In the genomic region with DNA sequence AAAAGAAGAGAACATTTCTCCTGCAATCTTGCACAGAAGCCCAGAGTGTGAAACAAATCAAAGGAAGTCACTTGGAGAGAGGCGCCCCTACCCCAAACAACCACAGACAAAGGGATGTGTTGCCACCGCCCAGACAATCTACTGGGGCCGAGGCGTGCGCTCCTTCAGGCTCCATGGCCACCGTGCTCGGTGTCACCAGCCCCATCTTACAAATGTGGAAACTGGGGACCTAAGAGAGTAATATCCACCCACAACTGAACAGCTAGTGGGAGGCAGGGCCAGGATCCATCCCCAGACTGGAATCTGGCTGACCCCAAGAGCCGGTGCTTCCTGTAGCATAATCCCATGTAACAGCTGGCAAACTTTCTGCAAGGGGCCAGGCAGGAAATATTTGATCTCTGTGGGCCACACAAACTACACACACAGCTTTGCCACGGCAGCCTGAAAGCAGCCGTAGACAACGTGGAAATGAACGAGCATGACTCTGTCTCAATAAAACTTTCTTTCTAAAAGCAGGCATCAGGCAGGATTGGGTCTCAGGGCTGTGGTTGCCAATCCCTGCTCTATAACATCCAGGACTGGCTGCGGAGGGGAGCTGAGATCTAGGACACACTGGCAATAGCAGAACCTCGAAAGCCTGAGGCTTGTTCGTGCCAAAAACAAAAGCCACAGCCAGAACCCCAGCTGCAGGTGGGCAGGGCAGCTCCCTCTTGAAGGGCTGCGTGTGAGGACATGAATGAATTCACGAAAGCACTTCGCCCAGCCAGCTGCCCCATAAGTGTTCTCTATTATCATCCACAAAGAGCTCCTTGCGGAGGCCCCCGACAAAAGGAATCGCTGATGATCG, we compare ENCODE assay signal across 10 cellular contexts. TPM values are rescaled to one million over a fixed set of nuclear protein-coding genes. Genes with fewer than 3 reads are reported as not detected.
A peak's percentile ranks its signal among the peaks of the same experiment; 100 is the strongest.
DNase-seq lines count a peak whose midpoint lies in the region; ATAC-seq and TF ChIP-seq lines count a peak whose summit lies in the region.
"Had no signal": no experiment of that assay in that cellular context is flagged by ENCODE, and none has a peak within 500 bp of the region (broad histone marks: within the 10 kb centered on the region; RNA-seq: fewer than 3 reads in every experiment).

No MANE protein-coding gene starts in this region.

- no peaks in the 10 kb centered on the region for H3K79me1 ChIP-seq in mesenchymal stem cell (replicated peaks; ENCODE audit: low read length, poor library complexity, severe bottlenecking)

- no peak overlapping the region for H2AK5ac ChIP-seq in mesenchymal stem cell (ENCODE audit: low read length, severe bottlenecking)

- H3K27ac ChIP-seq in mesenchymal stem cell (ENCODE audit: low read length, poor library complexity, severe bottlenecking), result no peak overlapping the region
- H3K27ac ChIP-seq in heart left ventricle, result no peak overlapping the region

- H2BK12ac ChIP-seq in mesenchymal stem cell (ENCODE audit: low read length in 2 of 2), result no peak overlapping the region

- no peak overlapping the region for H2BK15ac ChIP-seq in mesenchymal stem cell (ENCODE audit: low read depth, poor library complexity, severe bottlenecking)

- H2BK120ac ChIP-seq in mesenchymal stem cell (ENCODE audit: low read depth, low read length), result no peak overlapping the region

- no peak overlapping the region for H2BK5ac ChIP-seq in mesenchymal stem cell (ENCODE audit: low read depth, low read length, poor library complexity, severe bottlenecking)

- no peak overlapping the region for H4K91ac ChIP-seq in mesenchymal stem cell (ENCODE audit: low read length)

- no peak overlapping the region for H4K8ac ChIP-seq in mesenchymal stem cell (ENCODE audit: low read length)

- TF ChIP-seq CTCF in heart left ventricle (IDR thresholded peaks at IDR 0.05), result no peak

- H3K27me3 ChIP-seq in mesenchymal stem cell (ENCODE audit: control insufficient read depth in 1 of 2, insufficient read depth in 1 of 2, low read length in 2 of 2) (peaks cover 34 to 59% of the 10 kb centered on the region in 2 experiments), heart left ventricle (no peaks in the 10 kb centered on the region)

- intact Hi-C loops in heart left ventricle (cut with DNase I), result loop anchor here (2.0 to 10.0 kb wide), 14 partner anchors 38 to 611 kb away; a partner anchor contains a TSS

- H3K18ac ChIP-seq in mesenchymal stem cell (ENCODE audit: low read depth in 1 of 2, low read length in 2 of 2), result peak overlapping the region in 1 of 2 experiments; percentile 44

- ATAC-seq in GM18519 (IDR thresholded peaks at IDR 0.05; ENCODE audit: low FRiP score, unreplicated experiment) (no peak), heart left ventricle (no peak)
- ATAC-seq: SK-N-SH treated with all-trans-retinoic acid at 6 μM for 48 hours had no signal

- H3K9ac ChIP-seq in mesenchymal stem cell (ENCODE audit: low read length), result peak overlapping the region; percentile 29

- H3K4me1 ChIP-seq in mesenchymal stem cell (ENCODE audit: control insufficient read depth, insufficient read depth, low read depth, low read length) (peaks cover 5% of the 10 kb centered on the region), heart left ventricle (peaks cover 0 to 33% (median 8%) of the 10 kb centered on the region in 12 donors)

- TF ChIP-seq POLR2A in heart left ventricle (IDR thresholded peaks at IDR 0.05), result no peak

- H3K36me3 ChIP-seq in mesenchymal stem cell (ENCODE audit: control insufficient read depth in 1 of 2, insufficient read depth in 2 of 2, low read depth in 1 of 2, low read length in 2 of 2) (no peaks in the 10 kb centered on the region), heart left ventricle (no peaks in the 10 kb centered on the region)

- no peak overlapping the region for H3K4me2 ChIP-seq in mesenchymal stem cell (ENCODE audit: low read length, poor library complexity, severe bottlenecking)

- H3K4me3 ChIP-seq in mesenchymal stem cell (ENCODE audit: insufficient read depth in 1 of 2, low read depth in 1 of 2, low read length in 2 of 2) (peak overlapping the region in 1 of 2 experiments; percentile 11), heart left ventricle (no peak overlapping the region)

- H3K23ac ChIP-seq in mesenchymal stem cell (ENCODE audit: low read length in 2 of 2), result no peak overlapping the region

- H3K9me3 ChIP-seq in mesenchymal stem cell (ENCODE audit: control insufficient read depth, low read length), result peaks cover 10% of the 10 kb centered on the region
- H3K9me3 ChIP-seq in heart left ventricle, result peaks cover 0 to 10% (median 6%) of the 10 kb centered on the region in 12 donors

- H2AFZ ChIP-seq in mesenchymal stem cell (ENCODE audit: low read depth, low read length), result no peak overlapping the region

- DNase-seq in DMS153 treated with DMSO at 0.1 percent for 48 hours (lab: John Stamatoyannopoulos, UW; ENCODE audit: unreplicated experiment) (peak; percentile 91), NCI-H1436 (lab: John Stamatoyannopoulos, UW) (peak; percentile 96), SHP77 treated with DMSO at 0.1 percent for 48 hours (lab: John Stamatoyannopoulos, UW) (peak; percentile 92), mesenchymal stem cell (peak; percentile 57), heart left ventricle (no peak), NOMO-1 treated with DMSO at 0.1 percent for 48 hours (lab: John Stamatoyannopoulos, UW; ENCODE audit: unreplicated experiment) (no peak), GDM1 (lab: John Stamatoyannopoulos, UW) (no peak)
- DNase-seq: activated CD8-positive, alpha-beta memory T cell treated with anti-CD3 and anti-CD28 coated beads, Interleukin-2, amount 50 U/mL, for 4 hours had no signal

- 51% methylated on average over 21 of the region's 22 CpGs for WGBS in mesenchymal stem cell
- WGBS in heart left ventricle, 4 donors, result 53 to 66% (median 57%) methylated on average over 22 of the region's 22 CpGs

- no peak overlapping the region for H3K14ac ChIP-seq in mesenchymal stem cell (ENCODE audit: low read length in 2 of 2)

- H3K4ac ChIP-seq in mesenchymal stem cell (ENCODE audit: low read depth in 1 of 2, low read length in 2 of 2), result no peak overlapping the region

RNA-seq across cellular contexts. Expression of a gene that starts 26.6 kb away (rescaled TPM):
- 2.4 TPM for polyA plus RNA-seq in mesenchymal stem cell (2013, experiment 1 of 2)
- 2.2 TPM for polyA plus RNA-seq in mesenchymal stem cell (2013, experiment 2 of 2)
- total RNA-seq in heart left ventricle, result 1 to 10 TPM in 1 of 9 donors, under 1 TPM in 7, not detected in 1; 0.19 to 4.2 (median 0.56) TPM
- under 1 TPM; 0.15 to 0.36 TPM for polyA plus RNA-seq in heart left ventricle

RNA-seq across cellular contexts. Expression of a gene that starts 35.5 kb away (rescaled TPM):
- 6.1 TPM for polyA plus RNA-seq in mesenchymal stem cell (2013, experiment 1 of 2)
- 6.5 TPM for polyA plus RNA-seq in mesenchymal stem cell (2013, experiment 2 of 2)
- 1 to 10 TPM; 1.0 to 4.1 (median 1.6) TPM for total RNA-seq in heart left ventricle
- 1 to 10 TPM in 1 of 2 donors, under 1 TPM in 1; 0.53 to 3.7 TPM for polyA plus RNA-seq in heart left ventricle

Comparison
In these comparisons a context has a peak if more than half of its experiments do, and no peak if none do; other contexts are left out.
1. DNase-seq: peak in DMS153 treated with DMSO at 0.1 percent for 48 hours (single experiment), NCI-H1436 (single experiment), SHP77 treated with DMSO at 0.1 percent for 48 hours (single experiment) and mesenchymal stem cell (single experiment); none in heart left ventricle (0 of 5), NOMO-1 treated with DMSO at 0.1 percent for 48 hours (single experiment) and GDM1 (single experiment).